Comparison of ENCODE assay signal across 1 cellular context in the genomic region with DNA sequence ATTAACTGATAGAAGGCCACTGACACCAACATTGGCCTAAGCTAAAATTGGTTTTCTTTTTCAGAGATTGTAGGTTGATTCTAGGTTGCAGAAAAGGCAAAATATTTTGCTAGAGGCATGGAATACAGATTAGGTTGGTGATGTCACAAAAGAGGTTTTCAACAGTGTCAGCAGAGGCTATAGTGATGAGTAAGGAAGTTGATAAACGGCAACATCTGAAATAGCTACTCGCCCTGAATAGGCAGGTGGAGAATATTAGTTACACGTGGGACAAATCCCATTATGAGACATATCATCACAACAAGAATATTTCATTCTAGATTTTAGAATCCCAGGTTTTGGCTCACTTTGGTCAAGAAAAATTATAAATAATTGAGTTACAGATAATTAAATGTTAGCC.
TF ChIP-seq lines count a peak whose summit lies in the region.

No MANE protein-coding gene starts in this region.

TF ChIP-seq in K562, 482 proteins besides CTCF, POLR2A, EP300 and RAD21:
- TF ChIP-seq, protein P1, sequence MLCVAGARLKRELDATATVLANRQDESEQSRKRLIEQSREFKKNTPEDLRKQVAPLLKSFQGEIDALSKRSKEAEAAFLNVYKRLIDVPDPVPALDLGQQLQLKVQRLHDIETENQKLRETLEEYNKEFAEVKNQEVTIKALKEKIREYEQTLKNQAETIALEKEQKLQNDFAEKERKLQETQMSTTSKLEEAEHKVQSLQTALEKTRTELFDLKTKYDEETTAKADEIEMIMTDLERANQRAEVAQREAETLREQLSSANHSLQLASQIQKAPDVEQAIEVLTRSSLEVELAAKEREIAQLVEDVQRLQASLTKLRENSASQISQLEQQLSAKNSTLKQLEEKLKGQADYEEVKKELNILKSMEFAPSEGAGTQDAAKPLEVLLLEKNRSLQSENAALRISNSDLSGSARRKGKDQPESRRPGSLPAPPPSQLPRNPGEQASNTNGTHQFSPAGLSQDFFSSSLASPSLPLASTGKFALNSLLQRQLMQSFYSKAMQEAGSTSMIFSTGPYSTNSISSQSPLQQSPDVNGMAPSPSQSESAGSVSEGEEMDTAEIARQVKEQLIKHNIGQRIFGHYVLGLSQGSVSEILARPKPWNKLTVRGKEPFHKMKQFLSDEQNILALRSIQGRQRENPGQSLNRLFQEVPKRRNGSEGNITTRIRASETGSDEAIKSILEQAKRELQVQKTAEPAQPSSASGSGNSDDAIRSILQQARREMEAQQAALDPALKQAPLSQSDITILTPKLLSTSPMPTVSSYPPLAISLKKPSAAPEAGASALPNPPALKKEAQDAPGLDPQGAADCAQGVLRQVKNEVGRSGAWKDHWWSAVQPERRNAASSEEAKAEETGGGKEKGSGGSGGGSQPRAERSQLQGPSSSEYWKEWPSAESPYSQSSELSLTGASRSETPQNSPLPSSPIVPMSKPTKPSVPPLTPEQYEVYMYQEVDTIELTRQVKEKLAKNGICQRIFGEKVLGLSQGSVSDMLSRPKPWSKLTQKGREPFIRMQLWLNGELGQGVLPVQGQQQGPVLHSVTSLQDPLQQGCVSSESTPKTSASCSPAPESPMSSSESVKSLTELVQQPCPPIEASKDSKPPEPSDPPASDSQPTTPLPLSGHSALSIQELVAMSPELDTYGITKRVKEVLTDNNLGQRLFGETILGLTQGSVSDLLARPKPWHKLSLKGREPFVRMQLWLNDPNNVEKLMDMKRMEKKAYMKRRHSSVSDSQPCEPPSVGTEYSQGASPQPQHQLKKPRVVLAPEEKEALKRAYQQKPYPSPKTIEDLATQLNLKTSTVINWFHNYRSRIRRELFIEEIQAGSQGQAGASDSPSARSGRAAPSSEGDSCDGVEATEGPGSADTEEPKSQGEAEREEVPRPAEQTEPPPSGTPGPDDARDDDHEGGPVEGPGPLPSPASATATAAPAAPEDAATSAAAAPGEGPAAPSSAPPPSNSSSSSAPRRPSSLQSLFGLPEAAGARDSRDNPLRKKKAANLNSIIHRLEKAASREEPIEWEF (CRISPR knock-in tag; IDR thresholded peaks at IDR 0.05) = 0 out of 2 replicates have a peak, but pooled peaks have one; percentile 50
- TF ChIP-seq GTF2E2 (tag; IDR thresholded peaks at IDR 0.05) = no peak
